In the genomic region with DNA sequence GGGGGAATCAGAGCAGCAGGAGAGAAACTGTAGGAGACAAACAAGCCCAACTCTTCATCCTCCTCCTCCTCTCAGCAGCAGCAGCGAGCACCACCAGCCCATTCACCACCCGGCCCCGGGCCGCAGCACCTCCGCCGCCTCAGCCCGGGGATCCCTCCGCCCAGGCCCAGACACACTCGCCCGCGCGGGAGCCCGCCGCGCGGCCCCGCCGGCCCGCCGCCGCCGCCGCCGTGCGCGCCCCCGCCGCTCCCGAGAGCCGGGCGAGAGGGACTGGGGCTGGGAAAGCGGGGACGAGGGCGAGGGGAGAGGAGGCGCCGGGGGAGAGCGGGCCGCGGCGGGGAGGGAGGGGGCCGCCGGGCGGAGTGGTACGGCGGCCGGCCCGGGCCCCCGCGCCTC, we compare ENCODE assay signal across 8 cellular contexts. TPM values are rescaled to one million over a fixed set of nuclear protein-coding genes. Genes with fewer than 3 reads are reported as not detected.
DNase-seq lines count a peak whose midpoint lies in the region; ATAC-seq and TF ChIP-seq lines count a peak whose summit lies in the region.

A gene (minus strand): TSS at position 127 of the 396 bp plus-strand sequence. CDS start 37,235 bp downstream, outside the sequence.

- no peak for TF ChIP-seq CTCF in CD4-positive, alpha-beta T cell (IDR thresholded peaks at IDR 0.05)
- TF ChIP-seq CTCF in HL-60 (IDR thresholded peaks at IDR 0.05; ENCODE audit: insufficient read depth, low read length) (no peak), endodermal cell (conservative IDR thresholded peaks at IDR 0.05) (no peak), mesothelial cell of epicardium (IDR thresholded peaks at IDR 0.05; ENCODE audit: unreplicated experiment) (no peak)

- POLR2A ChIA-PET in CD4-positive, alpha-beta T cell (lab: Charles Lee): interaction anchor here (0.6 to 1.2 kb wide), 4 partner anchors 9 to 274 kb away, joined by 3 to 6 read pairs (median 3); a partner anchor contains a TSS

- 0% methylated on average over 49 of the region's 49 CpGs; no CpG with 5 or more reads in 1 of the 2 experiments for WGBS in endodermal cell (ENCODE audit: insufficient coverage in 1 of 2, insufficient read length in 1 of 2), 2 experiments

- H3K9me3 ChIP-seq in CD4-positive, alpha-beta T cell (ENCODE audit: control insufficient read depth, low read length): no peaks in the 10 kb centered on the region
- H3K9me3 ChIP-seq in endodermal cell (ENCODE audit: control insufficient read depth, low read length): no peaks in the 10 kb centered on the region

- H3K36me3 ChIP-seq in endodermal cell (ENCODE audit: control insufficient read depth, insufficient read depth, low read length): no peaks in the 10 kb centered on the region

- CTCF ChIA-PET in CD4-positive, alpha-beta T cell (lab: Charles Lee): interaction anchor here (1.0 kb wide), 2 partner anchors 12 to 19 kb away, joined by 3 read pairs; no protein-coding TSS in a partner anchor

- peak within 1 kb of the TSS; percentile 85 for H3K27ac Mint-ChIP-seq in CD4-positive, alpha-beta T cell
- H3K27ac Mint-ChIP-seq in endodermal cell (peak within 1 kb of the TSS; percentile 97), mesothelial cell of epicardium (peak within 1 kb of the TSS; percentile 99)

- peak; percentile 60 for ATAC-seq in CD4-positive, alpha-beta T cell (ENCODE audit: poor library complexity)
- peak; percentile 49 for ATAC-seq in GM19452 (IDR thresholded peaks at IDR 0.05; ENCODE audit: unreplicated experiment)

- H3K27ac ChIP-seq in CD4-positive, alpha-beta T cell (ENCODE audit: low read depth, low read length): peak within 1 kb of the TSS; percentile 70
- H3K27ac ChIP-seq in HL-60 (replicated peaks) (peak within 1 kb of the TSS; percentile 77), endodermal cell (ENCODE audit: low read depth, low read length) (peak within 1 kb of the TSS; percentile 96)

- H3K36me3 Mint-ChIP-seq in CD4-positive, alpha-beta T cell (ENCODE audit: low read depth): peaks cover 22% of the 10 kb centered on the region
- H3K36me3 Mint-ChIP-seq in endodermal cell (ENCODE audit: low read depth) (peaks cover 4% of the 10 kb centered on the region), mesothelial cell of epicardium (no peaks in the 10 kb centered on the region)

- intact Hi-C loops in CD4-positive, alpha-beta T cell (cut with DNase I, micrococcal nuclease): loop anchor here (5.0 to 10.0 kb wide), 6 partner anchors 113 to 274 kb away; a partner anchor contains a TSS

- peak within 1 kb of the TSS; percentile 75 for H3K9ac ChIP-seq in endodermal cell (ENCODE audit: extremely low read depth, low read length, poor library complexity, severe bottlenecking)

- no peaks in the 10 kb centered on the region for H3K4me1 ChIP-seq in endodermal cell (ENCODE audit: control insufficient read depth, insufficient read depth, low read length)

- peak within 1 kb of the TSS; percentile 84 for H3K4me3 ChIP-seq in HL-60 (replicated peaks; ENCODE audit: insufficient read depth, low read length)
- H3K4me3 ChIP-seq in endodermal cell (ENCODE audit: low read length): peak within 1 kb of the TSS; percentile 95

- H3K4me3 Mint-ChIP-seq in CD4-positive, alpha-beta T cell: peak within 1 kb of the TSS; percentile 95
- H3K4me3 Mint-ChIP-seq in endodermal cell (peak within 1 kb of the TSS; percentile 76), mesothelial cell of epicardium (peak within 1 kb of the TSS; percentile 89)

- no peaks in the 10 kb centered on the region for H3K27me3 ChIP-seq in CD4-positive, alpha-beta T cell (ENCODE audit: control insufficient read depth, insufficient read depth, low read length)
- H3K27me3 ChIP-seq in HL-60 (ENCODE audit: insufficient read depth, poor library complexity, severe bottlenecking): no peaks in the 10 kb centered on the region
- no peaks in the 10 kb centered on the region for H3K27me3 ChIP-seq in endodermal cell (ENCODE audit: control insufficient read depth, insufficient read depth, low read length, poor library complexity, severe bottlenecking)

- no peaks in the 10 kb centered on the region for H3K9me3 Mint-ChIP-seq in CD4-positive, alpha-beta T cell
- H3K9me3 Mint-ChIP-seq in endodermal cell: no peaks in the 10 kb centered on the region
- H3K9me3 Mint-ChIP-seq in mesothelial cell of epicardium: no peaks in the 10 kb centered on the region

- peaks cover 35% of the 10 kb centered on the region for H3K4me1 Mint-ChIP-seq in CD4-positive, alpha-beta T cell (ENCODE audit: low read depth)
- H3K4me1 Mint-ChIP-seq in endodermal cell (peaks cover 11% of the 10 kb centered on the region), mesothelial cell of epicardium (peaks cover 34% of the 10 kb centered on the region)

- peaks cover 4% of the 10 kb centered on the region for H3K27me3 Mint-ChIP-seq in CD4-positive, alpha-beta T cell
- H3K27me3 Mint-ChIP-seq in endodermal cell (ENCODE audit: insufficient read depth) (no peaks in the 10 kb centered on the region), mesothelial cell of epicardium (ENCODE audit: low read depth) (no peaks in the 10 kb centered on the region)

- DNase-seq in CD4-positive, alpha-beta T cell: peak; percentile 80 to 90 (median 86)
- DNase-seq in HL-60 (ENCODE audit: low read depth in 1 of 2, low spot score in 1 of 2): peak; percentile 90 to 93
- peak; percentile 82 for DNase-seq in NOMO-1 treated with dmso at 0.1 percent for 144 hours (lab: John Stamatoyannopoulos, UW; ENCODE audit: unreplicated experiment)
- peak; percentile 74 to 80 (median 75) for DNase-seq in activated CD8-positive, alpha-beta memory T cell treated with anti-CD3 and anti-CD28 coated beads for 48 hours (ENCODE audit: low read depth in 2 of 3, low spot score in 2 of 3)
- peak; percentile 96 for DNase-seq in endodermal cell
- peak; percentile 91 to 92 for DNase-seq in mesothelial cell of epicardium (ENCODE audit: low spot score in 2 of 2, unreplicated experiment in 2 of 2)
- DNase-seq in stimulated activated CD8-positive, alpha-beta memory T cell treated with anti-CD3 and anti-CD28 coated beads, Interleukin-2, amount 100 ng/mL, for 48 hours (ENCODE audit: low read depth in 2 of 2): peak; percentile 82 to 83

RNA-seq across cellular contexts. Expression of the gene that starts here (rescaled TPM):
- total RNA-seq in CD4-positive, alpha-beta T cell: 10 to 100 TPM; 59.5 to 66.2 TPM
- 10 to 100 TPM; 47.2 to 53.9 TPM for total RNA-seq in endodermal cell
- polyA plus RNA-seq in endodermal cell (2013, experiment 1 of 2): 46.3 TPM
- 45.3 TPM for polyA plus RNA-seq in endodermal cell (2013, experiment 2 of 2)
- total RNA-seq in mesothelial cell of epicardium: 102 to 110 TPM (median 106 TPM) in 3 replicates

Comparison
In these comparisons a context has a peak if more than half of its experiments do, and no peak if none do; other contexts are left out.
1. Peak in every context shown above with its lines: DNase-seq, ATAC-seq, H3K4me3 ChIP-seq and H3K27ac ChIP-seq.